In genomic region chr7:97024209-97025129, GRCh38 we compare ENCODE assay signal across 8 cellular contexts. TPM values are rescaled to one million over a fixed set of nuclear protein-coding genes. Genes with fewer than 3 reads are reported as not detected.
A peak's percentile ranks its signal among the peaks of the same experiment; 100 is the strongest.
DNase-seq lines count a peak whose midpoint lies in the region; ATAC-seq, FAIRE-seq and TF ChIP-seq lines count a peak whose summit lies in the region.

DLX5 (minus strand) TSS chr7:97024831; CDS start chr7:97024623, 208 bp downstream.

- peaks cover 9% of the 10 kb centered on the region for H3K9me3 Mint-ChIP-seq in activated naive CD8-positive, alpha-beta T cell treated with anti-CD3 and anti-CD28 coated beads, Interleukin-2, amount 10 ng/mL, durations not matched to agents 7 days and 5 days

- intact Hi-C loops in testis (cut with DNase I; ENCODE audit: low total_unique reads), result no loop called here

- no peak within 1 kb of the TSS for H3K27ac ChIP-seq in testis

- FAIRE-seq in GM19239 (lab: Jason Lieb, UNC), result no peak

- no peak for TF ChIP-seq POLR2A in testis (IDR thresholded peaks at IDR 0.05)

- H3K9me3 ChIP-seq in testis, result no peaks in the 10 kb centered on the region

- H3K27me3 ChIP-seq in testis, result no peaks in the 10 kb centered on the region

- H3K4me1 Mint-ChIP-seq in activated naive CD8-positive, alpha-beta T cell treated with anti-CD3 and anti-CD28 coated beads, Interleukin-2, amount 10 ng/mL, durations not matched to agents 7 days and 5 days, result peaks cover 30% of the 10 kb centered on the region

- POLR2A ChIA-PET in activated naive CD8-positive, alpha-beta T cell treated with anti-CD3 and anti-CD28 coated beads, Interleukin-2, amount 10 ng/mL, durations not matched to agents 7 days and 5 days (lab: Charles Lee), result no interaction called here

- ATAC-seq in activated naive CD8-positive, alpha-beta T cell treated with anti-CD3 and anti-CD28 coated beads, Interleukin-2, amount 10 ng/mL, durations not matched to agents 7 days and 5 days (ENCODE audit: low read depth), result no peak
- no peak for ATAC-seq in HG02970 (IDR thresholded peaks at IDR 0.05; ENCODE audit: low FRiP score, unreplicated experiment)

- peaks cover 18% of the 10 kb centered on the region for H3K4me1 ChIP-seq in testis

- peaks cover 87% of the 10 kb centered on the region for H3K27me3 Mint-ChIP-seq in activated naive CD8-positive, alpha-beta T cell treated with anti-CD3 and anti-CD28 coated beads, Interleukin-2, amount 10 ng/mL, durations not matched to agents 7 days and 5 days

- WGBS in testis, 2 donors, result 0 to 2% methylated on average over 14 to 60 of the region's 60 CpGs

- H3K36me3 Mint-ChIP-seq in activated naive CD8-positive, alpha-beta T cell treated with anti-CD3 and anti-CD28 coated beads, Interleukin-2, amount 10 ng/mL, durations not matched to agents 7 days and 5 days, result peaks cover 2% of the 10 kb centered on the region

- no peak for TF ChIP-seq CTCF in testis (IDR thresholded peaks at IDR 0.05)
- no peak for TF ChIP-seq CTCF in GM20000 (IDR thresholded peaks at IDR 0.05; ENCODE audit: extremely low read depth, missing control alignments)

- H3K4me3 ChIP-seq in testis, result peak within 1 kb of the TSS; percentile 19 to 42

- DNase-seq in Daoy (ENCODE audit: low read depth) (peak; percentile 78), NCI-H1436 treated with DMSO at 0.1 percent for 48 hours (lab: John Stamatoyannopoulos, UW) (peak; percentile 69), iPS-NIHi11 (ENCODE audit: low spot score) (peak; percentile 74), testis (peak; percentile 68), GM20000 (ENCODE audit: low spot score) (no peak), GM19239 (ENCODE audit: insufficient read length, low spot score) (no peak)
- peak; percentile 47 for DNase-seq in activated naive CD8-positive, alpha-beta T cell treated with anti-CD3 and anti-CD28 coated beads, Interleukin-2, amount 10 ng/mL, durations not matched to agents 7 days and 5 days

- H3K27ac Mint-ChIP-seq in activated naive CD8-positive, alpha-beta T cell treated with anti-CD3 and anti-CD28 coated beads, Interleukin-2, amount 10 ng/mL, durations not matched to agents 7 days and 5 days, result peak within 1 kb of the TSS; percentile 56

- H3K36me3 ChIP-seq in testis (ENCODE audit: low read depth, missing control alignments), result no peaks in the 10 kb centered on the region

- peak within 1 kb of the TSS; percentile 20 for H3K4me3 Mint-ChIP-seq in activated naive CD8-positive, alpha-beta T cell treated with anti-CD3 and anti-CD28 coated beads, Interleukin-2, amount 10 ng/mL, durations not matched to agents 7 days and 5 days

RNA-seq across cellular contexts. Expression of gene DLX5, which starts in this region (rescaled TPM):
- 0.34 and 1.3 TPM in 2 replicates for total RNA-seq in Daoy (2014; rRNA removed; shearing (Covaris generic))
- not detected for total RNA-seq in activated naive CD8-positive, alpha-beta T cell treated with anti-CD3 and anti-CD28 coated beads, Interleukin-2, amount 10 ng/mL, durations not matched to agents 7 days and 5 days
- total RNA-seq in testis, result 1 to 10 TPM; 2.3 to 2.6 TPM
- polyA plus RNA-seq in testis (ENCODE audit: insufficient read depth, low read depth, low replicate concordance), result 1.3 TPM

Comparison
In these comparisons a context has a peak if more than half of its experiments do, and no peak if none do; other contexts are left out.
1. Peak in DNase-seq in activated naive CD8-positive, alpha-beta T cell treated with anti-CD3 and anti-CD28 coated beads, Interleukin-2, amount 10 ng/mL, durations not matched to agents 7 days and 5 days; RNA of the gene not detected or under 1 TPM.
2. DNase-seq: peak in Daoy (single experiment), NCI-H1436 treated with DMSO at 0.1 percent for 48 hours (single experiment), iPS-NIHi11 (single experiment) and testis (single experiment); none in GM20000 (single experiment) and GM19239 (single experiment).